10 cellular contexts compared by ENCODE assay signal in the genomic region with DNA sequence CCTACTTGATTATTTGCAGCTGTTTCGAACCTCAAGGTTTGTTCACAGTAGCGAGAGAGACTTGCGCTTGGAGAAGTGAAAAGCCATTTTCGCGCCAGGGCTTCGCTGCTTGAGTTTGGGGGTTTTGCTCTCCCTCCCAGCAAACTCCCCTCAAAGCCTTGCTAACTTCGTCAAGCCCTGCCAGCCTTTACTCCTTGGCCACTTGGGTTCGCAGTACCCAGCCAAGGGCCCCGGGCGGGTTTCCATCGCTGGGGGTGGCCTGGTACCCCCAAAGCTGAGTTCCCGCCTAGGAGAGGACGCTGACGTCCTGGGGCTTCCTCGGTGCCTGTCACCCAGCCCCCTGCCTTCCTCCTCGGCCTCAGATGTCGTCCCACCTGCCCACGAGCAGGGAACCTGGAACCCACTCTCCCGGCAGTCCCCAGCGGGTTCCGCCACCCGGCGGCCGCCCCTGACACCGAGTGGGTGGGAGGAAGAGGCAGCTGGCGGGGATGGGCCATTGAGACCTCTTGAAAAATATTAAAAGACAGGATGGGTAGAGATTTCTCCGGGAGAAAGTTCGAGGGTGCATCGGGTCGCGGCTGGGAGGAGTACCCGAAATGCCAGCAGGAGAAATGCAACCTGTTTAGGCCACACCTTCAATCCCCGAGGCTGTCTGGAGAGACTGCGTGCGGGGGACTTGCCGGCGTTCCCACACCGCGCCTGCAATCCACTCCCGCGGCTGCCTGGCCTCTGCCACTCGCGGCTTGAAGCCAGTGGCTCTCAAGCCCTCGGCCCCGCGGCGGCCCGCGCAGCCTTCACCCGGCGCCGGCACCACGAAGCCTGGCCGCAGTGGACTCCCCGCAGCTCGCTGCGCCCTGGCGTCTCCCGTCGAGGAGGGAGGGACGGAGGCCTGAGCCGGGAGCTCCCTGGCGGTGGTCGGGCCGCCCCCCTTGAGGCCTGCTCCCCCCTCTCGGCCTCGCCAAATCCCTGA. TPM values are rescaled to one million over a fixed set of nuclear protein-coding genes. Genes with fewer than 3 reads are reported as not detected.
DNase-seq lines count a peak whose midpoint lies in the region; ATAC-seq, FAIRE-seq and TF ChIP-seq lines count a peak whose summit lies in the region.
"Had no signal": no experiment of that assay in that cellular context is flagged by ENCODE, and none has a peak within 500 bp of the region (broad histone marks: within the 10 kb centered on the region; RNA-seq: fewer than 3 reads in every experiment).

No MANE protein-coding gene starts in this region.

- CTCF ChIA-PET in activated CD8-positive, alpha-beta T cell treated with anti-CD3 and anti-CD28 coated beads for 36 hours (lab: Charles Lee) = interaction anchor here (1.3 kb wide), 1 partner anchor 8 kb away, joined by 3 read pairs; no protein-coding TSS in a partner anchor

- peaks cover 6% of the 10 kb centered on the region for H3K4me1 Mint-ChIP-seq in astrocyte (ENCODE audit: low read depth, unreplicated experiment)
- peaks cover 2% of the 10 kb centered on the region for H3K4me1 Mint-ChIP-seq in activated CD8-positive, alpha-beta T cell treated with anti-CD3 and anti-CD28 coated beads for 36 hours (ENCODE audit: low read depth)

- peak overlapping the region; percentile 85 for H3K4me2 ChIP-seq in astrocyte (ENCODE audit: low read length)

- WGBS in psoas muscle, 3 donors = 5 to 6% (median 5%) methylated on average over 42 to 67 of the region's 67 CpGs

- peak; percentile 41 for DNase-seq in EH (ENCODE audit: low read depth)
- DNase-seq in astrocyte (ENCODE audit: low read depth) = peak; percentile 44
- peak; percentile 62 for DNase-seq in right atrium auricular region (ENCODE audit: low spot score)
- peak; percentile 29 to 57 for DNase-seq in psoas muscle
- DNase-seq in NCI-H226 = no peak
- DNase-seq in activated CD8-positive, alpha-beta T cell treated with anti-CD3 and anti-CD28 coated beads for 36 hours = no peak
- no peak for DNase-seq in NCI-H510A treated with DMSO at 0.1 percent for 48 hours (lab: John Stamatoyannopoulos, UW)
- DNase-seq: NCI-H2171 had no signal

- H4K20me1 ChIP-seq in astrocyte (ENCODE audit: insufficient read depth, low read length) = no peaks in the 10 kb centered on the region

- FAIRE-seq in astrocyte (lab: Jason Lieb, UNC) = no peak

- POLR2A ChIA-PET in activated CD8-positive, alpha-beta T cell treated with anti-CD3 and anti-CD28 coated beads for 36 hours (lab: Charles Lee) = no interaction called here

- peak overlapping the region; percentile 8 for H3K27ac Mint-ChIP-seq in astrocyte (ENCODE audit: unreplicated experiment)
- H3K27ac Mint-ChIP-seq in activated CD8-positive, alpha-beta T cell treated with anti-CD3 and anti-CD28 coated beads for 36 hours = no peak overlapping the region

- H3K79me2 ChIP-seq in astrocyte (ENCODE audit: insufficient read depth, low read length) = peaks cover 91% of the 10 kb centered on the region

- H3K27me3 ChIP-seq in astrocyte (ENCODE audit: insufficient read depth, low read length) = no peaks in the 10 kb centered on the region
- H3K27me3 ChIP-seq in right atrium auricular region = no peaks in the 10 kb centered on the region
- peaks cover 0 to 95% (median 26%) of the 10 kb centered on the region in 3 donors for H3K27me3 ChIP-seq in psoas muscle (ENCODE audit: insufficient read depth in 3 of 3, low read length in 2 of 3)

- H3K36me3 ChIP-seq in astrocyte (ENCODE audit: insufficient read depth, low read length) (no peaks in the 10 kb centered on the region), right atrium auricular region (no peaks in the 10 kb centered on the region), psoas muscle (ENCODE audit: insufficient read depth in 1 of 2, low read depth in 1 of 2) (no peaks in the 10 kb centered on the region)

- H3K9me3 ChIP-seq in astrocyte (ENCODE audit: insufficient read depth, low read depth, low read length) = no peaks in the 10 kb centered on the region
- no peaks in the 10 kb centered on the region for H3K9me3 ChIP-seq in right atrium auricular region
- no peaks in the 10 kb centered on the region for H3K9me3 ChIP-seq in psoas muscle

- H3K4me1 ChIP-seq in astrocyte (ENCODE audit: insufficient read depth, low read length) = peaks cover 41% of the 10 kb centered on the region
- peaks cover 0 to 16% of the 10 kb centered on the region in 2 donors for H3K4me1 ChIP-seq in right atrium auricular region
- no peaks in the 10 kb centered on the region for H3K4me1 ChIP-seq in psoas muscle

- peak overlapping the region; percentile 48 for H2AFZ ChIP-seq in astrocyte (ENCODE audit: low read depth, low read length)

- ATAC-seq in psoas muscle = peak; percentile 45 to 52 (median 49)
- no peak for ATAC-seq in GM19463 (IDR thresholded peaks at IDR 0.05; ENCODE audit: unreplicated experiment)
- ATAC-seq in activated CD8-positive, alpha-beta T cell treated with anti-CD3 and anti-CD28 coated beads for 36 hours = no peak

- TF ChIP-seq CTCF in astrocyte (IDR thresholded peaks at IDR 0.05; ENCODE audit: insufficient read depth, low read depth, low read length) = no peak
- TF ChIP-seq CTCF in right atrium auricular region (IDR thresholded peaks at IDR 0.05) = peak in 1 of 2 donors; percentile 51
- TF ChIP-seq CTCF in psoas muscle (IDR thresholded peaks at IDR 0.05) = no peak
- no peak for TF ChIP-seq CTCF in activated CD8-positive, alpha-beta T cell treated with anti-CD3 and anti-CD28 coated beads for 36 hours (IDR thresholded peaks at IDR 0.05)

- peak overlapping the region; percentile 60 for H3K4me3 Mint-ChIP-seq in astrocyte (ENCODE audit: unreplicated experiment)
- H3K4me3 Mint-ChIP-seq in activated CD8-positive, alpha-beta T cell treated with anti-CD3 and anti-CD28 coated beads for 36 hours = no peak overlapping the region

- peaks cover 2% of the 10 kb centered on the region for H3K9me3 Mint-ChIP-seq in astrocyte (ENCODE audit: unreplicated experiment)
- H3K9me3 Mint-ChIP-seq in activated CD8-positive, alpha-beta T cell treated with anti-CD3 and anti-CD28 coated beads for 36 hours = no peaks in the 10 kb centered on the region

- peak overlapping the region; percentile 46 for H3K4me3 ChIP-seq in astrocyte (ENCODE audit: insufficient read depth, low read depth, low read length)
- peak overlapping the region; percentile 46 to 70 for H3K4me3 ChIP-seq in right atrium auricular region
- H3K4me3 ChIP-seq in psoas muscle = peak overlapping the region; percentile 64

- peak overlapping the region; percentile 85 for H3K27ac ChIP-seq in astrocyte (ENCODE audit: low read depth, low read length)
- H3K27ac ChIP-seq in right atrium auricular region = peak overlapping the region; percentile 94 to 95
- H3K27ac ChIP-seq in psoas muscle = peak overlapping the region; percentile 70

- H3K27me3 Mint-ChIP-seq in astrocyte (ENCODE audit: low read depth, unreplicated experiment) = peaks cover 51% of the 10 kb centered on the region
- peaks cover 57% of the 10 kb centered on the region for H3K27me3 Mint-ChIP-seq in activated CD8-positive, alpha-beta T cell treated with anti-CD3 and anti-CD28 coated beads for 36 hours

- H3K9ac ChIP-seq in astrocyte (ENCODE audit: low read length) = peak overlapping the region; percentile 91

- peaks cover 4% of the 10 kb centered on the region for H3K36me3 Mint-ChIP-seq in astrocyte (ENCODE audit: low read depth, unreplicated experiment)
- no peaks in the 10 kb centered on the region for H3K36me3 Mint-ChIP-seq in activated CD8-positive, alpha-beta T cell treated with anti-CD3 and anti-CD28 coated beads for 36 hours (ENCODE audit: low read depth)

- intact Hi-C loops in psoas muscle (cut with DNase I) = loop anchor here (10.0 kb wide), 3 partner anchors 267 to 1433 kb away; no protein-coding TSS in a partner anchor
- intact Hi-C loops in activated CD8-positive, alpha-beta T cell treated with anti-CD3 and anti-CD28 coated beads for 36 hours (cut with micrococcal nuclease) = no loop called here

RNA-seq across cellular contexts. Expression of a gene that starts 8.8 kb away (rescaled TPM):
- total RNA-seq in astrocyte (59.0 and 75.8 TPM in 2 replicates), right atrium auricular region (10 to 100 TPM; 25.0 to 26.7 TPM), psoas muscle (10 to 100 TPM; 14.5 to 17.1 (median 15.7) TPM)
- polyA plus RNA-seq in psoas muscle = 10 to 100 TPM; 10.3 to 20.1 (median 11.3) TPM
- not detected for total RNA-seq in activated CD8-positive, alpha-beta T cell treated with anti-CD3 and anti-CD28 coated beads for 36 hours
- total RNA-seq: activated CD8-positive, alpha-beta memory T cell treated with anti-CD3 and anti-CD28 coated beads for 36 hours had no signal

Comparison
In these comparisons a context has a peak if more than half of its experiments do, and no peak if none do; other contexts are left out.
1. DNase-seq: peak in EH (single experiment), astrocyte (single experiment), right atrium auricular region (single experiment) and psoas muscle (2 of 2); none in NCI-H226 (single experiment), activated CD8-positive, alpha-beta T cell treated with anti-CD3 and anti-CD28 coated beads for 36 hours (single experiment) and NCI-H510A treated with DMSO at 0.1 percent for 48 hours (single experiment).
2. ATAC-seq: peak in psoas muscle (4 of 4); none in GM19463 (single experiment) and activated CD8-positive, alpha-beta T cell treated with anti-CD3 and anti-CD28 coated beads for 36 hours (single experiment).
3. RNA of a gene that starts 8.8 kb away (total RNA-seq): 59.0 to 75.8 TPM in astrocyte, 25.0 to 26.7 TPM in right atrium auricular region and 14.5 to 17.1 TPM in psoas muscle; not detected in activated CD8-positive, alpha-beta T cell treated with anti-CD3 and anti-CD28 coated beads for 36 hours; every median in the first group is over 10 times any median in the second.
4. Peak in every context shown above with its lines, with median percentiles within 50 percentile points of each other: H3K27ac ChIP-seq and H3K4me3 ChIP-seq.